ENCODE assay signal across 8 cellular contexts in genomic region chr19:10333758-10334339, GRCh38. TPM values are rescaled to one million over a fixed set of nuclear protein-coding genes. Genes with fewer than 3 reads are reported as not detected.
DNase-seq lines count a peak whose midpoint lies in the region; ATAC-seq, FAIRE-seq and TF ChIP-seq lines count a peak whose summit lies in the region.

No MANE protein-coding gene starts in this region.

- TF ChIP-seq POLR2A in endothelial cell of umbilical vein (IDR thresholded peaks at IDR 0.05; ENCODE audit: low read depth, low read length) (no peak), H54 (IDR thresholded peaks at IDR 0.05; ENCODE audit: low read depth, low read length) (no peak)

- H4K20me1 ChIP-seq in OCI-LY3 (ENCODE audit: insufficient read depth, low read length) = peaks cover 19% of the 10 kb centered on the region
- H4K20me1 ChIP-seq in endothelial cell of umbilical vein (replicated peaks; ENCODE audit: control insufficient read depth, extremely low read depth, insufficient read depth, low read length) = no peaks in the 10 kb centered on the region
- peaks cover 27% of the 10 kb centered on the region for H4K20me1 ChIP-seq in osteoblast (ENCODE audit: insufficient read depth, low read length)

- intact Hi-C loops in endothelial cell of umbilical vein (cut with micrococcal nuclease) = loop anchor here (1.0 to 5.0 kb wide), 5 partner anchors 17 to 82 kb away; partner anchors contain the start of genes FDX2, MRPL4 and TYK2

- H3K27ac ChIP-seq in OCI-LY3 (ENCODE audit: low read length) (peak overlapping the region; percentile 22), endothelial cell of umbilical vein (ENCODE audit: insufficient read depth, low read depth, low read length) (no peak overlapping the region), osteoblast (ENCODE audit: low read depth, low read length) (peak overlapping the region; percentile 96)

- H3K4me2 ChIP-seq in OCI-LY3 (ENCODE audit: low read length) (peak overlapping the region; percentile 69), endothelial cell of umbilical vein (ENCODE audit: insufficient read depth, low read length) (peak overlapping the region; percentile 64), osteoblast (ENCODE audit: insufficient read depth, low read length) (peak overlapping the region; percentile 99)

- peaks cover 39% of the 10 kb centered on the region for H3K36me3 ChIP-seq in OCI-LY3 (replicated peaks; ENCODE audit: low read depth, low read length)
- H3K36me3 ChIP-seq in endothelial cell of umbilical vein (ENCODE audit: control insufficient read depth in 2 of 2, extremely low read depth in 1 of 2, insufficient read depth in 2 of 2, low read length in 2 of 2) = peaks cover 3 to 9% of the 10 kb centered on the region in 2 experiments
- H3K36me3 ChIP-seq in osteoblast (ENCODE audit: insufficient read depth, low read length) = peaks cover 15% of the 10 kb centered on the region

- H3K27me3 ChIP-seq in OCI-LY3 (ENCODE audit: low read depth, low read length) = no peaks in the 10 kb centered on the region
- no peaks in the 10 kb centered on the region for H3K27me3 ChIP-seq in endothelial cell of umbilical vein (ENCODE audit: control insufficient read depth in 2 of 2, insufficient read depth in 2 of 2, low read length in 2 of 2)
- H3K27me3 ChIP-seq in osteoblast (ENCODE audit: insufficient read depth, low read length) = no peaks in the 10 kb centered on the region

- H3K4me3 ChIP-seq in OCI-LY3 (ENCODE audit: low read length) = peak overlapping the region; percentile 93
- peak overlapping the region; percentile 8 to 71 (median 31) for H3K4me3 ChIP-seq in endothelial cell of umbilical vein (replicated peaks in 1 of 3; ENCODE audit: insufficient read depth in 1 of 3, low read depth in 1 of 3, low read length in 3 of 3)
- peak overlapping the region; percentile 99 for H3K4me3 ChIP-seq in osteoblast (ENCODE audit: insufficient read depth, low read length)

- CTCF ChIA-PET in endothelial cell of umbilical vein (lab: Charles Lee) = interaction anchor here (0.6 to 3.5 kb wide), 11 partner anchors 12 to 84 kb away, joined by 3 to 23 read pairs (median 6); partner anchors contain the start of gene ICAM1

- peak; percentile 5 for ATAC-seq in GM19395 (IDR thresholded peaks at IDR 0.05; ENCODE audit: unreplicated experiment)
- ATAC-seq in GM21786 (IDR thresholded peaks at IDR 0.05; ENCODE audit: unreplicated experiment) = no peak

- no peaks in the 10 kb centered on the region for H3K9me1 ChIP-seq in endothelial cell of umbilical vein (replicated peaks; ENCODE audit: control insufficient read depth, extremely low read depth, insufficient read depth, low read length)

- H3K9me3 ChIP-seq in OCI-LY3 (ENCODE audit: insufficient read depth, low read length) (no peaks in the 10 kb centered on the region), endothelial cell of umbilical vein (replicated peaks; ENCODE audit: control insufficient read depth, insufficient read depth, low read length) (no peaks in the 10 kb centered on the region), osteoblast (ENCODE audit: low read depth, low read length) (no peaks in the 10 kb centered on the region)

- H3K9ac ChIP-seq in OCI-LY3 (ENCODE audit: low read length) (peak overlapping the region; percentile 46), endothelial cell of umbilical vein (replicated peaks; ENCODE audit: extremely low read depth, insufficient read depth, low read length) (no peak overlapping the region)

- H3K79me2 ChIP-seq in OCI-LY3 (ENCODE audit: low read length) (peaks cover 56% of the 10 kb centered on the region), endothelial cell of umbilical vein (ENCODE audit: control insufficient read depth, insufficient read depth, low read length) (peaks cover 23% of the 10 kb centered on the region), osteoblast (ENCODE audit: insufficient read depth, low read length) (peaks cover 42% of the 10 kb centered on the region)

- H3K4me1 ChIP-seq in OCI-LY3 (ENCODE audit: low read length) = peaks cover 30% of the 10 kb centered on the region
- peaks cover 16% of the 10 kb centered on the region for H3K4me1 ChIP-seq in endothelial cell of umbilical vein (ENCODE audit: control insufficient read depth, extremely low read depth, insufficient read depth, low read length)
- peaks cover 22% of the 10 kb centered on the region for H3K4me1 ChIP-seq in osteoblast (ENCODE audit: insufficient read depth, low read length)

- dilution Hi-C loops in endothelial cell of umbilical vein (cut with MboI; ENCODE audit: extremely low pct_ligation_motif_present, low sequenced_read_pairs) = no loop called here

- no peak overlapping the region for H2AFZ ChIP-seq in OCI-LY3 (ENCODE audit: low read depth, low read length)
- peak overlapping the region; percentile 46 for H2AFZ ChIP-seq in endothelial cell of umbilical vein (ENCODE audit: low read depth, low read length)
- H2AFZ ChIP-seq in osteoblast (ENCODE audit: low read length) = peak overlapping the region; percentile 96

- DNase-seq in endothelial cell of umbilical vein (ENCODE audit: low read depth, low spot score) = no peak
- DNase-seq in osteoblast (ENCODE audit: insufficient read length, low spot score, missing footprints) = no peak
- DNase-seq in NCI-H2107 treated with DMSO at 0.1 percent for 48 hours (lab: John Stamatoyannopoulos, UW; ENCODE audit: unreplicated experiment) = no peak
- no peak for DNase-seq in H54 (ENCODE audit: insufficient read length, low spot score)
- DNase-seq in midbrain (lab: John Stamatoyannopoulos, UW) = no peak

- POLR2A ChIA-PET in endothelial cell of umbilical vein (lab: Charles Lee) = interaction anchor here (0.5 to 2.2 kb wide), 9 partner anchors 11 to 228 kb away, joined by 3 to 13 read pairs (median 4); partner anchors contain the start of genes ICAM1, PPAN and TYK2

- TF ChIP-seq CTCF in OCI-LY3 (IDR thresholded peaks at IDR 0.05; ENCODE audit: low read depth, low read length) (no peak), endothelial cell of umbilical vein (IDR thresholded peaks at IDR 0.05; ENCODE audit: extremely low read depth in 1 of 2, insufficient read depth in 1 of 2, low read depth in 1 of 2, low read length in 2 of 2) (no peak), osteoblast (IDR thresholded peaks at IDR 0.05; ENCODE audit: extremely low read depth, low read depth, low read length) (no peak)

- no peak for FAIRE-seq in endothelial cell of umbilical vein (lab: Jason Lieb, UNC)
- no peak for FAIRE-seq in H54 (lab: Jason Lieb, UNC)

- TSS peak; percentile 51 for BruUV-seq in endothelial cell of umbilical vein (replicated peaks; lab: Mats Ljungman, UMichigan)

RNA-seq across cellular contexts. Expression of gene RAVER1, which starts 0.5 kb away (rescaled TPM):
- total RNA-seq in endothelial cell of umbilical vein (47.6 and 55.1 TPM in 2 replicates), osteoblast (8.0 TPM in 2 replicates)
- 5.1 and 5.2 TPM in 2 replicates for polyA plus RNA-seq in endothelial cell of umbilical vein
- polyA plus RNA-seq in endothelial cell of umbilical vein (2011; cell fraction: cytosol; rRNA removed) = 8.1 and 9.9 TPM in 2 replicates
- 11.0 and 13.5 TPM in 2 replicates for polyA plus RNA-seq in endothelial cell of umbilical vein (2011; cell fraction: nucleus; rRNA removed)
- polyA plus RNA-seq in endothelial cell of umbilical vein (2012) = 15.4 and 18.9 TPM in 2 replicates
- polyA minus RNA-seq in endothelial cell of umbilical vein = 10.1 and 14.9 TPM in 2 replicates
- polyA minus RNA-seq in endothelial cell of umbilical vein (2011; cell fraction: cytosol; rRNA and poly(A)+ RNA removed) = 32.3 TPM
- 10.6 and 19.1 TPM in 2 replicates for polyA minus RNA-seq in endothelial cell of umbilical vein (2011; cell fraction: nucleus; rRNA and poly(A)+ RNA removed)

RNA-seq across cellular contexts. Expression of gene ICAM3, which starts 5.6 kb away (rescaled TPM):
- 11.4 and 11.6 TPM in 2 replicates for total RNA-seq in endothelial cell of umbilical vein
- polyA plus RNA-seq in endothelial cell of umbilical vein = 6.7 and 8.7 TPM in 2 replicates
- polyA plus RNA-seq in endothelial cell of umbilical vein (2011; cell fraction: cytosol; rRNA removed) = 6.2 and 7.3 TPM in 2 replicates
- polyA plus RNA-seq in endothelial cell of umbilical vein (2011; cell fraction: nucleus; rRNA removed) = 1.8 and 3.0 TPM in 2 replicates
- polyA plus RNA-seq in endothelial cell of umbilical vein (2012) = 7.0 and 9.1 TPM in 2 replicates
- polyA minus RNA-seq in endothelial cell of umbilical vein = 5.5 and 6.3 TPM in 2 replicates
- polyA minus RNA-seq in endothelial cell of umbilical vein (2011; cell fraction: cytosol; rRNA and poly(A)+ RNA removed) = 8.2 TPM
- polyA minus RNA-seq in endothelial cell of umbilical vein (2011; cell fraction: nucleus; rRNA and poly(A)+ RNA removed) = 1.2 and 1.3 TPM in 2 replicates
- 3.2 and 3.6 TPM in 2 replicates for total RNA-seq in osteoblast

RNA-seq across cellular contexts. Expression of gene FDX2, which starts 18.0 kb away (rescaled TPM):
- total RNA-seq in endothelial cell of umbilical vein (20.5 and 22.4 TPM in 2 replicates), osteoblast (14.7 and 17.7 TPM in 2 replicates)
- 59.8 and 61.6 TPM in 2 replicates for polyA plus RNA-seq in endothelial cell of umbilical vein
- polyA plus RNA-seq in endothelial cell of umbilical vein (2011; cell fraction: cytosol; rRNA removed) = 29.6 and 44.3 TPM in 2 replicates
- polyA plus RNA-seq in endothelial cell of umbilical vein (2011; cell fraction: nucleus; rRNA removed) = 20.8 and 22.9 TPM in 2 replicates
- polyA plus RNA-seq in endothelial cell of umbilical vein (2012) = 27.5 and 32.9 TPM in 2 replicates
- polyA minus RNA-seq in endothelial cell of umbilical vein = 10.6 and 13.6 TPM in 2 replicates
- 10.9 TPM for polyA minus RNA-seq in endothelial cell of umbilical vein (2011; cell fraction: cytosol; rRNA and poly(A)+ RNA removed)
- polyA minus RNA-seq in endothelial cell of umbilical vein (2011; cell fraction: nucleus; rRNA and poly(A)+ RNA removed) = 4.1 and 6.8 TPM in 2 replicates

RNA-seq across cellular contexts. Expression of gene ZGLP1, which starts 24.2 kb away (rescaled TPM):
- total RNA-seq in endothelial cell of umbilical vein = 2.9 and 5.3 TPM in 2 replicates
- 1.6 and 2.3 TPM in 2 replicates for polyA plus RNA-seq in endothelial cell of umbilical vein
- 0.57 and 1.4 TPM in 2 replicates for polyA plus RNA-seq in endothelial cell of umbilical vein (2011; cell fraction: cytosol; rRNA removed)
- polyA plus RNA-seq in endothelial cell of umbilical vein (2011; cell fraction: nucleus; rRNA removed) = 9.4 and 10.4 TPM in 2 replicates
- 1.8 and 2.3 TPM in 2 replicates for polyA plus RNA-seq in endothelial cell of umbilical vein (2012)
- polyA minus RNA-seq in endothelial cell of umbilical vein = 0.21 and 0.46 TPM in 2 replicates
- not detected for polyA minus RNA-seq in endothelial cell of umbilical vein (2011; cell fraction: cytosol; rRNA and poly(A)+ RNA removed)
- polyA minus RNA-seq in endothelial cell of umbilical vein (2011; cell fraction: nucleus; rRNA and poly(A)+ RNA removed) = 0.96 TPM in 1 of 2 replicates, not detected in the other
- 0.59 and 0.72 TPM in 2 replicates for total RNA-seq in osteoblast

RNA-seq across cellular contexts. Expression of gene ICAM5, which starts 44.1 kb away (rescaled TPM):
- total RNA-seq in endothelial cell of umbilical vein (0.40 TPM in 1 of 2 replicates, not detected in the other), osteoblast (under 0.01 TPM in 1 of 2 replicates, not detected in the other)
- polyA plus RNA-seq in endothelial cell of umbilical vein = 0.03 and 0.10 TPM in 2 replicates
- 0.04 TPM in 1 of 2 replicates, not detected in the other for polyA plus RNA-seq in endothelial cell of umbilical vein (2011; cell fraction: cytosol; rRNA removed)
- 0.74 and 0.84 TPM in 2 replicates for polyA plus RNA-seq in endothelial cell of umbilical vein (2011; cell fraction: nucleus; rRNA removed)
- not detected in 2 replicates for polyA plus RNA-seq in endothelial cell of umbilical vein (2012)
- polyA minus RNA-seq in endothelial cell of umbilical vein = 0.24 and 1.3 TPM in 2 replicates
- 1.7 TPM for polyA minus RNA-seq in endothelial cell of umbilical vein (2011; cell fraction: cytosol; rRNA and poly(A)+ RNA removed)
- polyA minus RNA-seq in endothelial cell of umbilical vein (2011; cell fraction: nucleus; rRNA and poly(A)+ RNA removed) = 0.24 TPM in 1 of 2 replicates, not detected in the other

Comparison
In these comparisons a context has a peak if more than half of its experiments do, and no peak if none do; other contexts are left out.
1. H3K4me3 ChIP-seq: peak in every context shown above with its lines; median percentile 99 in osteoblast; 93 in OCI-LY3; 31 in endothelial cell of umbilical vein.